In the genomic region with DNA sequence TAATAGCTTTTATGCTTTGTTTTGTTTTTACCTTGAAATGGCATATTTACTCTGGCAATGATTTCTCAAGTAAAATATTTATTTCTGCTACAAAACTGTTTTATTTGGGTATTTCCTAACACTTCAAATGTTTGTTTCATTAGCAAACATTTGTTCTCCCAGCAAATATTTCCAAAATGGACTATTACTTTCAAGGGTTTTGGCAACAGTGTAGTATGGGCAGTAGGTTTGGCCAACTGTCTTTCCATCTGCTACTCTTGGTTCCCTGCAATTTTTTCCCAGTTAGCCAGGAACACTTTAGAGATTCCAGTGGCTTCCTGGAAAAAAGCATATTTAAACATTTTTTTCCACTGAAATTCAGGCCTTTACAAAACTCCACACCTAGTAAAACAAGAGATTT, we compare ENCODE assay signal across 17 cellular contexts.
A peak's percentile ranks its signal among the peaks of the same experiment; 100 is the strongest.
DNase-seq lines count a peak whose midpoint lies in the region; ATAC-seq, FAIRE-seq and TF ChIP-seq lines count a peak whose summit lies in the region.
"Had no signal": no experiment of that assay in that cellular context is flagged by ENCODE, and none has a peak within 500 bp of the region (broad histone marks: within the 10 kb centered on the region; RNA-seq: fewer than 3 reads in every experiment).

No MANE protein-coding gene starts in this region.

- no peak overlapping the region for H3K27ac ChIP-seq in A549
- H3K27ac ChIP-seq: BLaER1 treated with 17β-estradiol and CSF1 and Interleukin-3, amounts not matched to agents 10 nM and 100 nM had no signal

- no peak for DNase-seq in A549 (ENCODE audit: low read depth in 1 of 2, low spot score in 1 of 2)
- DNase-seq in H54 (ENCODE audit: insufficient read length, low spot score): no peak
- DNase-seq in cerebellar cortex (ENCODE audit: low spot score): peak; percentile 95
- no peak for DNase-seq in left lobe of liver (ENCODE audit: low spot score)
- no peak for DNase-seq in NCI-H1694 treated with DMSO at 0.1 percent for 48 hours (lab: John Stamatoyannopoulos, UW)
- DNase-seq: CD4-positive, CD25-positive, alpha-beta regulatory T cell; DMS153; DND-41; GF-D8; HCEC 1CT; HFFc6; KG1 had no signal

- no peak for TF ChIP-seq EP300 in A549 (IDR thresholded peaks at IDR 0.05)

- no peak for TF ChIP-seq CTCF in A549 (IDR thresholded peaks at IDR 0.05)

- TF ChIP-seq RAD21 in A549 (conservative IDR thresholded peaks at IDR 0.05 in 1 of 2, IDR thresholded peaks at IDR 0.05 in 1 of 2): no peak

- CTCF ChIA-PET in A549 (lab: Yijun Ruan, JAX): no interaction called here

- H3K4me1 ChIP-seq in A549: 0 out of 3 replicates have a peak, but pooled peaks cover 9% of the 10 kb centered on the region
- H3K4me1 ChIP-seq: BLaER1 treated with 17β-estradiol and CSF1 and Interleukin-3, amounts not matched to agents 10 nM and 100 nM had no signal

- POLR2A ChIA-PET in A549 (lab: Yijun Ruan, JAX): no interaction called here

- H3K4me3 ChIP-seq in A549: no peak overlapping the region
- H3K4me3 ChIP-seq: BLaER1 treated with 17β-estradiol and CSF1 and Interleukin-3, amounts not matched to agents 10 nM and 100 nM had no signal

- no peak overlapping the region for H3K4me2 ChIP-seq in A549
- H3K4me2 ChIP-seq: BLaER1 treated with 17β-estradiol and CSF1 and Interleukin-3, amounts not matched to agents 10 nM and 100 nM had no signal

- no peaks in the 10 kb centered on the region for H3K9me3 ChIP-seq in A549
- H3K9me3 ChIP-seq: BLaER1 treated with 17β-estradiol and CSF1 and Interleukin-3, amounts not matched to agents 10 nM and 100 nM had no signal

- TF ChIP-seq POLR2A in A549 (IDR thresholded peaks at IDR 0.05; ENCODE audit: low read length): no peak
- TF ChIP-seq POLR2A in H54 (IDR thresholded peaks at IDR 0.05; ENCODE audit: low read depth, low read length): no peak

- no peak for ATAC-seq in A549
- peak; percentile 68 for ATAC-seq in left lobe of liver
- ATAC-seq in HG03045 (IDR thresholded peaks at IDR 0.05; ENCODE audit: unreplicated experiment): no peak
- ATAC-seq in GM21723 (IDR thresholded peaks at IDR 0.05; ENCODE audit: unreplicated experiment): no peak

- FAIRE-seq in A549 (lab: Jason Lieb, UNC) (no peak), H54 (lab: Jason Lieb, UNC) (peak; percentile 61)
- FAIRE-seq: GM19239, H1 had no signal

TF ChIP-seq in A549, 52 proteins besides CTCF, POLR2A, EP300 and RAD21:
- TF ChIP-seq, protein P1, sequence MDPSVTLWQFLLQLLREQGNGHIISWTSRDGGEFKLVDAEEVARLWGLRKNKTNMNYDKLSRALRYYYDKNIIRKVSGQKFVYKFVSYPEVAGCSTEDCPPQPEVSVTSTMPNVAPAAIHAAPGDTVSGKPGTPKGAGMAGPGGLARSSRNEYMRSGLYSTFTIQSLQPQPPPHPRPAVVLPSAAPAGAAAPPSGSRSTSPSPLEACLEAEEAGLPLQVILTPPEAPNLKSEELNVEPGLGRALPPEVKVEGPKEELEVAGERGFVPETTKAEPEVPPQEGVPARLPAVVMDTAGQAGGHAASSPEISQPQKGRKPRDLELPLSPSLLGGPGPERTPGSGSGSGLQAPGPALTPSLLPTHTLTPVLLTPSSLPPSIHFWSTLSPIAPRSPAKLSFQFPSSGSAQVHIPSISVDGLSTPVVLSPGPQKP (IDR thresholded peaks at IDR 0.05; ENCODE audit: low read depth, low read length): no peak
- TF ChIP-seq GATA3 (IDR thresholded peaks at IDR 0.05; ENCODE audit: borderline replicate concordance): 0 out of 2 replicates have a peak, but pooled peaks have one; percentile 19
